1 cellular context compared by ENCODE assay signal in the genomic region with DNA sequence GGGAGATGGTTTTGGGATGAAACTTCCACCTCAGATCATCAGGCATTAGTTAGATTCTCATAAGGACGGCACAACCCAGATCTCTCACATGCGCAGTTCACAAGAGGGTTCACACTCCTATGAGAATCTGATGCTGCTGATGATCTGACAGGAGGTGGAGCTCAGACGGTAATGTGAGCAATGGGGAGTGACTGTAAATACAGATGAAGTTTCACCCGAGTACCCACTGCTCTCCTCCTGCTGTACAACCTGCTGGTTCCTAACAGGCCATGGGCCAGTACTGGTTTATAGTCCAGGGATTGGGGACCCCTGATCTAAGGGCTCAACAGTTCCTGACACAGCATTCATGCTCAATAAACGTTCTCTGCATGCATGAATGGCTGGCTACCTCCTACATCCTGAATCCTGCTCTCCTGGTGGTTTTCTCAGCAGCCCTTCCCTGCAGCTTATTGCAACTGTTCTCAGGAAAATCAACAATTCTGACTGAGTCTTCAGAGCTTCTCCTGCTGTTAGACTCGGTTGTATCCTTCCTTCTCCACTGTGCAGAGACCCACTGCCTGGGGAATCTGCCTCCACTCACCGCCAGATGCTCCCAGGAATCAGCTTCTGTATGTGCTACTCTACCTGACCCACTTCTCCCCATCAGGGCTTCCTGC.
TF ChIP-seq lines count a peak whose summit lies in the region.

No MANE protein-coding gene starts in this region.

TF ChIP-seq in H1, 55 proteins besides CTCF, POLR2A, EP300 and RAD21 (continued from another document):
- TF ChIP-seq ATF3 (IDR thresholded peaks at IDR 0.05; ENCODE audit: insufficient read depth, low read depth, low read length) = no peak
- TF ChIP-seq GTF2F1 (IDR thresholded peaks at IDR 0.05; ENCODE audit: borderline replicate concordance, low read depth, low read length) = no peak
- TF ChIP-seq TAF1 (IDR thresholded peaks at IDR 0.05; ENCODE audit: low read depth, low read length) = no peak
- no peak for TF ChIP-seq KDM4A (IDR thresholded peaks at IDR 0.05; ENCODE audit: low read depth, low read length, severe bottlenecking)
- TF ChIP-seq ATF2 (IDR thresholded peaks at IDR 0.05; ENCODE audit: low read length) = no peak
- TF ChIP-seq CBX8 (IDR thresholded peaks at IDR 0.05; ENCODE audit: borderline replicate concordance, low read depth, low read length) = no peak
- TF ChIP-seq SAP30 (IDR thresholded peaks at IDR 0.05; ENCODE audit: insufficient read depth, insufficient replicate concordance, low read length) = no peak
TF ChIP-seq in H1: peak in this region for 0.
